33 cellular contexts compared by ENCODE assay signal in genomic region chr10:106609466-106609865, GRCh38.
"Had no signal": no experiment of that assay in that cellular context is flagged by ENCODE, and none has a peak within 500 bp of the region (broad histone marks: within the 10 kb centered on the region; RNA-seq: fewer than 3 reads in every experiment).

No MANE protein-coding gene starts in this region.

- H3K4me3 Mint-ChIP-seq: activated CD4-positive, alpha-beta memory T cell treated with anti-CD3 and anti-CD28 coated beads, Interleukin-2, amount 10 ng/mL, durations not matched to agents 7 days and 5 days; activated CD4-positive, alpha-beta T cell treated with anti-CD3 and anti-CD28 coated beads, Interleukin-2, amount 10 ng/mL, durations not matched to agents 7 days and 5 days; activated naive CD4-positive, alpha-beta T cell treated with anti-CD3 and anti-CD28 coated beads, Interleukin-2, amount 50 U/mL, for 24 hours; activated naive CD8-positive, alpha-beta T cell treated with anti-CD3 and anti-CD28 coated beads, Interleukin-2, amount 50 U/mL, for 24 hours; activated T-cell treated with anti-CD3 and anti-CD28 coated beads, Interleukin-2, amount 50 U/mL, for 24 hours; activated T-helper 17 cell treated with anti-CD3 and anti-CD28 coated beads, Interleukin-2, amount 50 U/mL, for 72 hours; central memory CD8-positive, alpha-beta T cell; dendritic cell treated with granulocyte-macrophage colony-stimulating factor and Interleukin-4, amounts not matched to agents 40 ng/mL and 50 ng/mL, for 4 days; endodermal cell; immature natural killer cell; mesothelial cell of epicardium; naive B cell; T-helper 1 cell treated with Interleukin-12 subunit alpha and Interleukin-12 subunit beta and Interleukin-4 antibody, amounts not matched to agents 30 μg/mL and 1 μg/mL, for 36 hours had no signal

- H3K36me3 ChIP-seq: esophagus squamous epithelium, gastroesophageal sphincter, pancreas, prostate gland, transverse colon had no signal

- H3K4me1 Mint-ChIP-seq: activated CD4-positive, alpha-beta memory T cell treated with anti-CD3 and anti-CD28 coated beads, Interleukin-2, amount 10 ng/mL, durations not matched to agents 7 days and 5 days; activated CD4-positive, alpha-beta T cell treated with anti-CD3 and anti-CD28 coated beads, Interleukin-2, amount 10 ng/mL, durations not matched to agents 7 days and 5 days; activated naive CD4-positive, alpha-beta T cell treated with anti-CD3 and anti-CD28 coated beads, Interleukin-2, amount 50 U/mL, for 24 hours; activated naive CD8-positive, alpha-beta T cell treated with anti-CD3 and anti-CD28 coated beads, Interleukin-2, amount 50 U/mL, for 24 hours; activated T-helper 17 cell treated with anti-CD3 and anti-CD28 coated beads, Interleukin-2, amount 50 U/mL, for 72 hours; central memory CD8-positive, alpha-beta T cell; immature natural killer cell; mesothelial cell of epicardium; naive B cell had no signal

- DNase-seq: activated CD4-positive, alpha-beta memory T cell treated with anti-CD3 and anti-CD28 coated beads, Interleukin-2, amount 10 ng/mL, durations not matched to agents 7 days and 5 days; activated CD4-positive, alpha-beta T cell treated with anti-CD3 and anti-CD28 coated beads for 1 hour; activated CD4-positive, alpha-beta T cell treated with anti-CD3 and anti-CD28 coated beads, Interleukin-2, amount 10 ng/mL, durations not matched to agents 7 days and 5 days; activated CD8-positive, alpha-beta memory T cell treated with anti-CD3 and anti-CD28 coated beads, Interleukin-2, amount 50 U/mL, for 48 hours; activated gamma-delta T cell treated with Interleukin-2 at 50 U/mL for 16 hours; activated naive CD8-positive, alpha-beta T cell treated with anti-CD3 and anti-CD28 coated beads, Interleukin-2, amount 50 U/mL, for 24 hours; activated T-cell treated with anti-CD3 and anti-CD28 coated beads, Interleukin-2, amount 50 U/mL, for 24 hours; amygdala; esophagus squamous epithelium; hypothalamus; immature natural killer cell; kidney; left colon; naive B cell; pancreas; retina; stimulated activated CD4-positive, alpha-beta T cell treated with anti-CD3 and anti-CD28 coated beads, Interleukin-12 subunit alpha, Interleukin-12 subunit beta, amount 100 ng/mL, for 4 hours; stimulated activated CD4-positive, alpha-beta T cell treated with anti-CD3 and anti-CD28 coated beads, Interleukin-4, amount 100 ng/mL, for 1 hour; stimulated activated naive CD8-positive, alpha-beta T cell treated with anti-CD3 and anti-CD28 coated beads, Interleukin-15, Interleukin-2, amounts not matched to agents 100 U/mL and 50 U/mL, for 24 hours; T-helper 9 cell; testis; transverse colon had no signal

- H3K4me1 ChIP-seq: esophagus squamous epithelium, gastroesophageal sphincter, pancreas, prostate gland, testis, transverse colon had no signal

- H3K27ac ChIP-seq: esophagus squamous epithelium, gastroesophageal sphincter, pancreas, prostate gland, skin epidermis, testis, transverse colon had no signal

- H3K27ac Mint-ChIP-seq: activated CD4-positive, alpha-beta memory T cell treated with anti-CD3 and anti-CD28 coated beads, Interleukin-2, amount 10 ng/mL, durations not matched to agents 7 days and 5 days; activated CD4-positive, alpha-beta T cell treated with anti-CD3 and anti-CD28 coated beads, Interleukin-2, amount 10 ng/mL, durations not matched to agents 7 days and 5 days; activated naive CD4-positive, alpha-beta T cell treated with anti-CD3 and anti-CD28 coated beads, Interleukin-2, amount 50 U/mL, for 24 hours; activated naive CD8-positive, alpha-beta T cell treated with anti-CD3 and anti-CD28 coated beads, Interleukin-2, amount 50 U/mL, for 24 hours; activated T-cell treated with anti-CD3 and anti-CD28 coated beads, Interleukin-2, amount 50 U/mL, for 24 hours; activated T-helper 17 cell treated with anti-CD3 and anti-CD28 coated beads, Interleukin-2, amount 50 U/mL, for 72 hours; dendritic cell treated with granulocyte-macrophage colony-stimulating factor and Interleukin-4, amounts not matched to agents 40 ng/mL and 50 ng/mL, for 4 days; endodermal cell; immature natural killer cell; mesothelial cell of epicardium; T-helper 1 cell treated with Interleukin-12 subunit alpha and Interleukin-12 subunit beta and Interleukin-4 antibody, amounts not matched to agents 30 μg/mL and 1 μg/mL, for 36 hours had no signal

- H3K9me3 ChIP-seq: esophagus squamous epithelium, gastroesophageal sphincter, pancreas, prostate gland, testis, transverse colon had no signal

- H3K36me3 Mint-ChIP-seq: activated naive CD4-positive, alpha-beta T cell treated with anti-CD3 and anti-CD28 coated beads, Interleukin-2, amount 50 U/mL, for 24 hours; immature natural killer cell; mesothelial cell of epicardium; naive B cell had no signal

- H3K4me3 ChIP-seq: esophagus squamous epithelium, gastroesophageal sphincter, pancreas, prostate gland, skin epidermis, testis, transverse colon had no signal

- H3K27me3 ChIP-seq: esophagus squamous epithelium, pancreas, testis, transverse colon had no signal

- H3K27me3 Mint-ChIP-seq: activated CD4-positive, alpha-beta memory T cell treated with anti-CD3 and anti-CD28 coated beads, Interleukin-2, amount 10 ng/mL, durations not matched to agents 7 days and 5 days; activated CD4-positive, alpha-beta T cell treated with anti-CD3 and anti-CD28 coated beads, Interleukin-2, amount 10 ng/mL, durations not matched to agents 7 days and 5 days; activated naive CD4-positive, alpha-beta T cell treated with anti-CD3 and anti-CD28 coated beads, Interleukin-2, amount 50 U/mL, for 24 hours; activated naive CD8-positive, alpha-beta T cell treated with anti-CD3 and anti-CD28 coated beads, Interleukin-2, amount 50 U/mL, for 24 hours; activated T-cell treated with anti-CD3 and anti-CD28 coated beads, Interleukin-2, amount 50 U/mL, for 24 hours; central memory CD8-positive, alpha-beta T cell; dendritic cell treated with granulocyte-macrophage colony-stimulating factor and Interleukin-4, amounts not matched to agents 40 ng/mL and 50 ng/mL, for 4 days had no signal

- ATAC-seq: activated naive CD8-positive, alpha-beta T cell treated with anti-CD3 and anti-CD28 coated beads, Interleukin-2, amount 50 U/mL, for 24 hours; activated T-helper 17 cell treated with anti-CD3 and anti-CD28 coated beads, Interleukin-2, amount 50 U/mL, for 72 hours; gastroesophageal sphincter; left colon; pancreas; sciatic nerve; stimulated activated naive CD8-positive, alpha-beta T cell treated with anti-CD3 and anti-CD28 coated beads, Interleukin-15, Interleukin-2, amounts not matched to agents 100 U/mL and 50 U/mL, for 24 hours had no signal

- H3K9me3 Mint-ChIP-seq: activated CD4-positive, alpha-beta T cell treated with anti-CD3 and anti-CD28 coated beads, Interleukin-2, amount 10 ng/mL, durations not matched to agents 7 days and 5 days; activated naive CD4-positive, alpha-beta T cell treated with anti-CD3 and anti-CD28 coated beads, Interleukin-2, amount 50 U/mL, for 24 hours; activated naive CD8-positive, alpha-beta T cell treated with anti-CD3 and anti-CD28 coated beads, Interleukin-2, amount 50 U/mL, for 24 hours; dendritic cell treated with granulocyte-macrophage colony-stimulating factor and Interleukin-4, amounts not matched to agents 40 ng/mL and 50 ng/mL, for 4 days; endodermal cell; mesothelial cell of epicardium; T-helper 1 cell treated with Interleukin-12 subunit alpha and Interleukin-12 subunit beta and Interleukin-4 antibody, amounts not matched to agents 30 μg/mL and 1 μg/mL, for 36 hours had no signal
